9 cellular contexts compared by ENCODE assay signal in the genomic region with DNA sequence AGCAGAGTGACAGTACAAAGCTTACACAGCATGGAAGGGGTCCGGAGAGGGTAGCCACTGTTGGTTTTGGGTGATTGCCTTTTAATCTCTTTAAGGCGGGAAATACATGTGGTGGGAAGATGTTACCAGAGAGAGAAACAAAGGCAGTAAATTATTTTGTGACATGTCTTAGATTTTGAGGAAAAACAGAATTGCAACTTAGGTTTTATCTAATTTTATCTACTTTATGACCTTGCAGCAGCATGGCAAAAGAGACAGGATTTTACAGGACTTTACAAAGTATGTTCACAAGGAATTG. TPM values are rescaled to one million over a fixed set of nuclear protein-coding genes. Genes with fewer than 3 reads are reported as not detected.
A peak's percentile ranks its signal among the peaks of the same experiment; 100 is the strongest.
DNase-seq lines count a peak whose midpoint lies in the region; ATAC-seq and TF ChIP-seq lines count a peak whose summit lies in the region.
"Had no signal": no experiment of that assay in that cellular context is flagged by ENCODE, and none has a peak within 500 bp of the region (broad histone marks: within the 10 kb centered on the region; RNA-seq: fewer than 3 reads in every experiment).

No MANE protein-coding gene starts in this region.

- H3K9me3 Mint-ChIP-seq in IgD-negative memory B cell, result no peaks in the 10 kb centered on the region
- H3K9me3 Mint-ChIP-seq in natural killer cell treated with Interleukin-12 subunit alpha and Interleukin-12 subunit beta and Interleukin-15 and Interleukin-18, amount 100 ng/mL, for 72 hours, result no peaks in the 10 kb centered on the region

- ATAC-seq in natural killer cell treated with Interleukin-12 subunit alpha and Interleukin-12 subunit beta and Interleukin-15 and Interleukin-18, amount 100 ng/mL, for 72 hours, result no peak
- no peak for ATAC-seq in HG03520 (IDR thresholded peaks at IDR 0.05; ENCODE audit: unreplicated experiment)
- ATAC-seq in GM19463 (IDR thresholded peaks at IDR 0.05; ENCODE audit: unreplicated experiment), result no peak
- ATAC-seq in GM19395 (IDR thresholded peaks at IDR 0.05; ENCODE audit: unreplicated experiment), result no peak

- H3K27me3 Mint-ChIP-seq in IgD-negative memory B cell, result peaks cover 2% of the 10 kb centered on the region
- no peaks in the 10 kb centered on the region for H3K27me3 Mint-ChIP-seq in natural killer cell treated with Interleukin-12 subunit alpha and Interleukin-12 subunit beta and Interleukin-15 and Interleukin-18, amount 100 ng/mL, for 72 hours

- H3K27ac ChIP-seq in dorsolateral prefrontal cortex, result peak overlapping the region in 51 of 59 donors; percentile 5 to 89 (median 69)

- H3K4me3 ChIP-seq in AG04449 (ENCODE audit: low read depth, low read length) (peak overlapping the region; percentile 67), dorsolateral prefrontal cortex (peak overlapping the region in 56 of 59 donors; percentile 0 to 64 (median 40))

- H3K4me1 Mint-ChIP-seq in IgD-negative memory B cell, result peaks cover 39 to 42% (median 41%) of the 10 kb centered on the region in 3 donors
- H3K4me1 Mint-ChIP-seq in natural killer cell treated with Interleukin-12 subunit alpha and Interleukin-12 subunit beta and Interleukin-15 and Interleukin-18, amount 100 ng/mL, for 72 hours (ENCODE audit: low read depth in 2 of 2), result peaks cover 58% of the 10 kb centered on the region in 2 donors

- H3K36me3 Mint-ChIP-seq in IgD-negative memory B cell, result no peaks in the 10 kb centered on the region
- no peaks in the 10 kb centered on the region for H3K36me3 Mint-ChIP-seq in natural killer cell treated with Interleukin-12 subunit alpha and Interleukin-12 subunit beta and Interleukin-15 and Interleukin-18, amount 100 ng/mL, for 72 hours

- H3K4me3 Mint-ChIP-seq in IgD-negative memory B cell, result peak overlapping the region; percentile 90 to 97 (median 96)
- peak overlapping the region; percentile 90 for H3K4me3 Mint-ChIP-seq in natural killer cell treated with Interleukin-12 subunit alpha and Interleukin-12 subunit beta and Interleukin-15 and Interleukin-18, amount 100 ng/mL, for 72 hours

- POLR2A ChIA-PET in AG04449 (lab: Yijun Ruan, JAX), result interaction anchor here (0.7 kb wide), 1 partner anchor 44 kb away, joined by 3 read pairs; no protein-coding TSS in a partner anchor

- intact Hi-C loops in dorsolateral prefrontal cortex (cut with DNase I), result no loop called here

- CTCF ChIA-PET in AG04449 (lab: Yijun Ruan, JAX), result interaction anchor here (0.7 to 1.5 kb wide), 8 partner anchors 8 to 208 kb away, joined by 3 to 10 read pairs (median 3); no protein-coding TSS in a partner anchor

- DNase-seq in AG04449 (ENCODE audit: low read depth, low spot score), result no peak
- no peak for DNase-seq in dorsolateral prefrontal cortex
- DNase-seq in natural killer cell treated with Interleukin-12 subunit alpha and Interleukin-12 subunit beta and Interleukin-15 and Interleukin-18, amount 100 ng/mL, for 72 hours (ENCODE audit: low spot score), result no peak
- no peak for DNase-seq in cerebellar nuclear complex (lab: John Stamatoyannopoulos, UW)
- DNase-seq: NCI-H69 had no signal

- no peak for TF ChIP-seq CTCF in AG04449 (IDR thresholded peaks at IDR 0.05; ENCODE audit: insufficient read depth, low read length, missing control alignments)
- no peak for TF ChIP-seq CTCF in dorsolateral prefrontal cortex (IDR thresholded peaks at IDR 0.05 in 54 of 56, conservative IDR thresholded peaks at IDR 0.05 in 2 of 56; ENCODE audit: low read depth in 1 of 56, partially characterized antibody in 56 of 56)

- peaks cover 0 to 13% (median 0%) of the 10 kb centered on the region in 45 donors for H3K27me3 ChIP-seq in dorsolateral prefrontal cortex

- H3K27ac Mint-ChIP-seq in IgD-negative memory B cell, result peak overlapping the region; percentile 77 to 99 (median 96)
- peak overlapping the region; percentile 76 to 81 for H3K27ac Mint-ChIP-seq in natural killer cell treated with Interleukin-12 subunit alpha and Interleukin-12 subunit beta and Interleukin-15 and Interleukin-18, amount 100 ng/mL, for 72 hours

RNA-seq across cellular contexts. Expression of a gene that starts 1.9 kb away (rescaled TPM):
- polyA plus RNA-seq in IgD-negative memory B cell, result 1,305 TPM
- 100 to 1,000 TPM in 70 of 120 experiments, 10 to 100 TPM in 50; 21.6 to 340 (median 114) TPM for total RNA-seq in dorsolateral prefrontal cortex
- total RNA-seq in natural killer cell treated with Interleukin-12 subunit alpha and Interleukin-12 subunit beta and Interleukin-15 and Interleukin-18, amount 100 ng/mL, for 72 hours, result 100 to 1,000 TPM in 1 of 2 donors, 10 to 100 TPM in 1; 87.9 to 171 TPM

RNA-seq across cellular contexts. Expression of a gene that starts 4.3 kb away (rescaled TPM):
- 233 TPM for polyA plus RNA-seq in IgD-negative memory B cell
- total RNA-seq in dorsolateral prefrontal cortex, result 100 to 1,000 TPM in 23 of 120 experiments, 10 to 100 TPM in 97; 19.2 to 217 (median 70.2) TPM
- total RNA-seq in natural killer cell treated with Interleukin-12 subunit alpha and Interleukin-12 subunit beta and Interleukin-15 and Interleukin-18, amount 100 ng/mL, for 72 hours, result 10 to 100 TPM; 58.1 to 71.0 TPM

RNA-seq across cellular contexts. Expression of a gene that starts 10.2 kb away (rescaled TPM):
- not detected for polyA plus RNA-seq in IgD-negative memory B cell
- total RNA-seq in dorsolateral prefrontal cortex, result under 1 TPM in 1 of 120 experiments, not detected in 119; 0.76 TPM
- total RNA-seq in natural killer cell treated with Interleukin-12 subunit alpha and Interleukin-12 subunit beta and Interleukin-15 and Interleukin-18, amount 100 ng/mL, for 72 hours, result not detected

RNA-seq across cellular contexts. Expression of a gene that starts 11.2 kb away (rescaled TPM):
- polyA plus RNA-seq in IgD-negative memory B cell, result 1.4 TPM
- total RNA-seq in dorsolateral prefrontal cortex, result 100 to 1,000 TPM in 115 of 120 experiments, 10 to 100 TPM in 5; 78.3 to 905 (median 216) TPM
- total RNA-seq in natural killer cell treated with Interleukin-12 subunit alpha and Interleukin-12 subunit beta and Interleukin-15 and Interleukin-18, amount 100 ng/mL, for 72 hours, result 10 to 100 TPM; 28.2 to 29.8 TPM

RNA-seq across cellular contexts. Expression of a gene that starts 20.6 kb away (rescaled TPM):
- 6.1 TPM for polyA plus RNA-seq in IgD-negative memory B cell
- 10 to 100 TPM in 62 of 120 experiments, 1 to 10 TPM in 58; 2.7 to 23.2 (median 10.1) TPM for total RNA-seq in dorsolateral prefrontal cortex
- 10 to 100 TPM; 17.0 to 24.9 TPM for total RNA-seq in natural killer cell treated with Interleukin-12 subunit alpha and Interleukin-12 subunit beta and Interleukin-15 and Interleukin-18, amount 100 ng/mL, for 72 hours
